Comparison of ENCODE assay signal across 21 cellular contexts in the genomic region with DNA sequence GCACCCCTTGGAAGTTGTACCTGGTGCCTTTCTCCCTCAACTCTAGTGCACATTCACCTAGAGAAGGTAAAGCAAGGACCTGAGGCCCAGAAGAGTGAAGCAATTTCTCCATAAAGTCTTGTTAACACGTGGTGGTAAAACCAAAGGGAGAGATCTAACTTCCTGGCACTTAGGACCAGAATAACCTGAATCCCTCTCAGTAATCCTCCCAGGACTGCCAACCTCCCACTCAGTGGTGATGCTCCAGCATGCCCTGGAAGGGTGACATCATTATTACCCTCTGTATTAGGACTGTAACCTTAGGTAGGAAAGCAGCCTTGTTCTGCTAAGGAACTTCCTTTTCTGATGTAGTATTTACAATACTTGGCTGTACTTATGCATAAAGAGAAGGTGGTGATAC.
"Had no signal": no experiment of that assay in that cellular context is flagged by ENCODE, and none has a peak within 500 bp of the region (broad histone marks: within the 10 kb centered on the region; RNA-seq: fewer than 3 reads in every experiment).

No MANE protein-coding gene starts in this region.

- H3K9me3 ChIP-seq: left lung, tibial artery had no signal

- ATAC-seq: activated naive CD8-positive, alpha-beta T cell treated with anti-CD3 and anti-CD28 coated beads, Interleukin-2, amount 50 U/mL, for 24 hours; left lung had no signal

- H3K36me3 ChIP-seq: left lung, tibial artery had no signal

- H3K27ac ChIP-seq: coronary artery, hepatocyte, left lung, tibial artery had no signal

- H3K4me1 ChIP-seq: left lung, tibial artery had no signal

- H3K79me2 ChIP-seq: hepatocyte had no signal

- H3K27me3 ChIP-seq: hepatocyte, left lung, tibial artery had no signal

- DNase-seq: activated CD4-positive, alpha-beta T cell treated with anti-CD3 and anti-CD28 coated beads for 1 hour; activated CD8-positive, alpha-beta memory T cell treated with anti-CD3 and anti-CD28 coated beads for 24 hours; activated CD8-positive, alpha-beta memory T cell treated with anti-CD3 and anti-CD28 coated beads, Interleukin-2, amount 50 U/mL, for 48 hours; activated effector memory CD4-positive, alpha-beta T cell treated with Interleukin-2 at 50 U/mL for 16 hours; activated naive CD4-positive, alpha-beta T cell treated with anti-CD3 and anti-CD28 coated beads, Interleukin-2, amount 10 ng/mL, durations not matched to agents 7 days and 5 days; activated naive CD8-positive, alpha-beta T cell treated with anti-CD3 and anti-CD28 coated beads, Interleukin-2, amount 50 U/mL, for 24 hours; activated T-cell treated with anti-CD3 and anti-CD28 coated beads, Interleukin-2, amount 50 U/mL, for 48 hours; anterior cingulate cortex; effector CD4-positive, alpha-beta T cell; foreskin fibroblast; kidney; left lung; midbrain; retina; stimulated activated CD4-positive, alpha-beta T cell treated with anti-CD3 and anti-CD28 coated beads, Interleukin-2, amount 100 ng/mL, for 24 hours; stimulated activated naive CD4-positive, alpha-beta T cell treated with Interleukin-2 at 50 U/mL for 16 hours; T-helper 1 cell; T-helper 9 cell; tibial artery had no signal

- H3K4me2 ChIP-seq: hepatocyte had no signal

- H3K4me3 ChIP-seq: coronary artery, hepatocyte, left lung, tibial artery had no signal

- H2AFZ ChIP-seq: hepatocyte had no signal
